25 cellular contexts compared by ENCODE assay signal in genomic region chr14:61428261-61428660, GRCh38.
A peak's percentile ranks its signal among the peaks of the same experiment; 100 is the strongest.
DNase-seq lines count a peak whose midpoint lies in the region; ATAC-seq and TF ChIP-seq lines count a peak whose summit lies in the region.
"Had no signal": no experiment of that assay in that cellular context is flagged by ENCODE, and none has a peak within 500 bp of the region (broad histone marks: within the 10 kb centered on the region; RNA-seq: fewer than 3 reads in every experiment).

No MANE protein-coding gene starts in this region.

- peaks cover 77% of the 10 kb centered on the region for H3K4me1 Mint-ChIP-seq in activated T-cell treated with anti-CD3 and anti-CD28 coated beads, Interleukin-2, amount 50 U/mL, for 72 hours (ENCODE audit: low read depth)
- H3K4me1 Mint-ChIP-seq in central memory CD8-positive, alpha-beta T cell, result peaks cover 97% of the 10 kb centered on the region
- H3K4me1 Mint-ChIP-seq in stimulated activated effector memory CD8-positive, alpha-beta T cell treated with anti-CD3 and anti-CD28 coated beads, Interleukin-12 subunit alpha, Interleukin-12 subunit beta, amount 100 ng/mL, for 72 hours, result peaks cover 94% of the 10 kb centered on the region
- H3K4me1 Mint-ChIP-seq: memory B cell had no signal

- H3K9me3 Mint-ChIP-seq in activated T-cell treated with anti-CD3 and anti-CD28 coated beads, Interleukin-2, amount 50 U/mL, for 72 hours, result peaks cover 9 to 12% of the 10 kb centered on the region in 2 donors
- H3K9me3 Mint-ChIP-seq in central memory CD8-positive, alpha-beta T cell, result no peaks in the 10 kb centered on the region
- no peaks in the 10 kb centered on the region for H3K9me3 Mint-ChIP-seq in stimulated activated effector memory CD8-positive, alpha-beta T cell treated with anti-CD3 and anti-CD28 coated beads, Interleukin-12 subunit alpha, Interleukin-12 subunit beta, amount 100 ng/mL, for 72 hours

- peak overlapping the region; percentile 15 for H3K4me2 ChIP-seq in Loucy (ENCODE audit: low read depth, low read length, poor library complexity, severe bottlenecking)

- no peak for DNase-seq in activated T-cell treated with anti-CD3 and anti-CD28 coated beads, Interleukin-2, amount 50 U/mL, for 72 hours
- DNase-seq in activated T-cell treated with anti-CD3 and anti-CD28 coated beads for 4 hours, result no peak
- DNase-seq in central memory CD8-positive, alpha-beta T cell (ENCODE audit: low spot score in 2 of 2), result no peak
- DNase-seq in stimulated activated effector memory CD8-positive, alpha-beta T cell treated with anti-CD3 and anti-CD28 coated beads, Interleukin-12 subunit alpha, Interleukin-12 subunit beta, amount 100 ng/mL, for 72 hours (ENCODE audit: low spot score in 2 of 2), result no peak
- no peak for DNase-seq in foreskin melanocyte
- DNase-seq in activated CD8-positive, alpha-beta memory T cell treated with anti-CD3 and anti-CD28 coated beads for 24 hours, result no peak
- DNase-seq: BE2C; Calu3; heart left ventricle; KG1; left cardiac atrium; NCI-H1694; NCI-H524 treated with DMSO at 0.1 percent for 48 hours; NK-92 treated with Interleukin-12 subunit alpha and Interleukin-12 subunit beta, amount 100 ng/mL, for 24 hours; SIG-M5; stimulated activated CD4-positive, alpha-beta T cell treated with anti-CD3 and anti-CD28 coated beads, Interleukin-1b, Interleukin-23, amount 100 ng/mL, for 48 hours; SW 1271 had no signal

- H3K4me3 Mint-ChIP-seq in activated T-cell treated with anti-CD3 and anti-CD28 coated beads, Interleukin-2, amount 50 U/mL, for 72 hours, result peak overlapping the region in 1 of 2 donors; percentile 54
- no peak overlapping the region for H3K4me3 Mint-ChIP-seq in central memory CD8-positive, alpha-beta T cell
- no peak overlapping the region for H3K4me3 Mint-ChIP-seq in stimulated activated effector memory CD8-positive, alpha-beta T cell treated with anti-CD3 and anti-CD28 coated beads, Interleukin-12 subunit alpha, Interleukin-12 subunit beta, amount 100 ng/mL, for 72 hours
- H3K4me3 Mint-ChIP-seq: activated T-helper 1 cell treated with anti-CD3 and anti-CD28 coated beads, Interleukin-12 subunit alpha, Interleukin-12 subunit beta, Interleukin-2, Interleukin-4 antibody, amounts not matched to agents 30 ng/mL and 10 ng/mL and 1 ng/mL, durations not matched to agents 14 hours and 24 hours and 36 hours; memory B cell had no signal

- H2AFZ ChIP-seq in Loucy (ENCODE audit: low read length), result no peak overlapping the region

- H3K4me3 ChIP-seq in Loucy (ENCODE audit: low read length, poor library complexity, severe bottlenecking), result no peak overlapping the region
- H3K4me3 ChIP-seq: heart left ventricle, skin epidermis, vagina had no signal

- H3F3A ChIP-seq in Loucy (ENCODE audit: low read depth), result no peaks in the 10 kb centered on the region

- peak; percentile 36 to 43 for ATAC-seq in activated T-cell treated with anti-CD3 and anti-CD28 coated beads, Interleukin-2, amount 50 U/mL, for 72 hours (replicated peaks in 1 of 2)
- no peak for ATAC-seq in central memory CD8-positive, alpha-beta T cell (replicated peaks; ENCODE audit: extremely low read depth, poor library complexity, severe bottlenecking)
- peak; percentile 39 for ATAC-seq in stimulated activated effector memory CD8-positive, alpha-beta T cell treated with anti-CD3 and anti-CD28 coated beads, Interleukin-12 subunit alpha, Interleukin-12 subunit beta, amount 100 ng/mL, for 72 hours
- ATAC-seq in GM21390 (IDR thresholded peaks at IDR 0.05; ENCODE audit: unreplicated experiment), result no peak
- ATAC-seq: activated CD4-positive, CD25-positive, alpha-beta regulatory T cell treated with anti-CD3 and anti-CD28 coated beads, Interleukin-2, amount 50 U/mL, for 24 hours; heart left ventricle; left cardiac atrium; Panc1 had no signal

- H3K36me3 Mint-ChIP-seq in activated T-cell treated with anti-CD3 and anti-CD28 coated beads, Interleukin-2, amount 50 U/mL, for 72 hours (ENCODE audit: insufficient read depth in 2 of 2), result peaks cover 15 to 38% of the 10 kb centered on the region in 2 donors
- peaks cover 19% of the 10 kb centered on the region for H3K36me3 Mint-ChIP-seq in central memory CD8-positive, alpha-beta T cell (ENCODE audit: insufficient read depth)
- peaks cover 32% of the 10 kb centered on the region for H3K36me3 Mint-ChIP-seq in stimulated activated effector memory CD8-positive, alpha-beta T cell treated with anti-CD3 and anti-CD28 coated beads, Interleukin-12 subunit alpha, Interleukin-12 subunit beta, amount 100 ng/mL, for 72 hours

- H3K9me3 ChIP-seq in Loucy (ENCODE audit: insufficient read depth, low read depth, low read length), result peaks cover 3% of the 10 kb centered on the region; the same call in 1 of the 2 replicates
- H3K9me3 ChIP-seq: BE2C, vagina had no signal

- no peaks in the 10 kb centered on the region for H3K9me2 ChIP-seq in Loucy (replicated peaks; ENCODE audit: low read depth, low read length)

- H3K4me1 ChIP-seq in Loucy (ENCODE audit: insufficient read depth, low read length, poor library complexity, severe bottlenecking), result peaks cover 27% of the 10 kb centered on the region
- H3K4me1 ChIP-seq: BE2C, vagina had no signal

- H3K9ac ChIP-seq in Loucy (ENCODE audit: low read depth, low read length, poor library complexity, severe bottlenecking), result peak overlapping the region; percentile 37

- peaks cover 7% of the 10 kb centered on the region for H4K20me1 ChIP-seq in Loucy (ENCODE audit: insufficient read depth, low read length, poor library complexity, severe bottlenecking)

- peak overlapping the region; percentile 78 for H3K27ac Mint-ChIP-seq in activated T-cell treated with anti-CD3 and anti-CD28 coated beads, Interleukin-2, amount 50 U/mL, for 72 hours
- peak overlapping the region; percentile 35 for H3K27ac Mint-ChIP-seq in central memory CD8-positive, alpha-beta T cell (ENCODE audit: low read depth)
- H3K27ac Mint-ChIP-seq in stimulated activated effector memory CD8-positive, alpha-beta T cell treated with anti-CD3 and anti-CD28 coated beads, Interleukin-12 subunit alpha, Interleukin-12 subunit beta, amount 100 ng/mL, for 72 hours, result peak overlapping the region; percentile 35
- H3K27ac Mint-ChIP-seq: activated T-helper 1 cell treated with anti-CD3 and anti-CD28 coated beads, Interleukin-12 subunit alpha, Interleukin-12 subunit beta, Interleukin-2, Interleukin-4 antibody, amounts not matched to agents 30 ng/mL and 10 ng/mL and 1 ng/mL, durations not matched to agents 14 hours and 24 hours and 36 hours; memory B cell had no signal

- TF ChIP-seq CTCF in Loucy (conservative IDR thresholded peaks at IDR 0.05; ENCODE audit: low read length), result peak; percentile 33; the same call in 1 of the 2 replicates

- H3K36me3 ChIP-seq in Loucy (ENCODE audit: insufficient read depth, low read length), result peaks cover 12% of the 10 kb centered on the region
- H3K36me3 ChIP-seq: BE2C, heart left ventricle, vagina had no signal

- H3K79me2 ChIP-seq in Loucy (ENCODE audit: insufficient read depth, low read length), result peaks cover 99% of the 10 kb centered on the region

- no peaks in the 10 kb centered on the region for H3K27me3 Mint-ChIP-seq in activated T-cell treated with anti-CD3 and anti-CD28 coated beads, Interleukin-2, amount 50 U/mL, for 72 hours (ENCODE audit: low read depth)
- no peaks in the 10 kb centered on the region for H3K27me3 Mint-ChIP-seq in central memory CD8-positive, alpha-beta T cell

- H3K27me3 ChIP-seq in Loucy (ENCODE audit: insufficient read depth, low read length, poor library complexity, severe bottlenecking), result no peaks in the 10 kb centered on the region
- H3K27me3 ChIP-seq: heart left ventricle, vagina had no signal

Comparison
In these comparisons a context has a peak if more than half of its experiments do, and no peak if none do; other contexts are left out.
1. ATAC-seq: peak in activated T-cell treated with anti-CD3 and anti-CD28 coated beads, Interleukin-2, amount 50 U/mL, for 72 hours (2 of 2) and stimulated activated effector memory CD8-positive, alpha-beta T cell treated with anti-CD3 and anti-CD28 coated beads, Interleukin-12 subunit alpha, Interleukin-12 subunit beta, amount 100 ng/mL, for 72 hours (single experiment); none in central memory CD8-positive, alpha-beta T cell (single experiment) and GM21390 (single experiment).
2. Peak in every context shown above with its lines, with median percentiles within 50 percentile points of each other: H3K27ac Mint-ChIP-seq.